In the genomic region with DNA sequence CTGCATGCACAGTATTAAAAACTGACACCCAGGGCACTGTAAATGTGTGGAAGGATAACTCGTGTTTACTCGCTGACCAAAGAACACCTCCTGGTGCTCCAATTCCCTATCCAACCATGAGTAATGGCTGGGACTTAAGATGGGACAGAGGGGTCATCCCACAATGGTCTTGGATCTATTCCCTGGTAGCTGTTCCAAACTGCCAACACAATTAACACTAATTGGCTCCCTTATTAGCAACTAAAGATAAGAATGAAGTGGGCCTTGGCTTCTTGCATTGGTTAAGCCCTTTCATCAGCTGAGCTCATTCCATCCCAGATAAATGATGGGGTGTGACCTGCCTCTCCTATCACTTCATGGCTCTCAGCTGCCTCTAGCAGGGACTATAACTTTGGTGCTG, we compare ENCODE assay signal across 9 cellular contexts. TPM values are rescaled to one million over a fixed set of nuclear protein-coding genes. Genes with fewer than 3 reads are reported as not detected.
DNase-seq lines count a peak whose midpoint lies in the region; ATAC-seq, FAIRE-seq and TF ChIP-seq lines count a peak whose summit lies in the region.
"Had no signal": no experiment of that assay in that cellular context is flagged by ENCODE, and none has a peak within 500 bp of the region (broad histone marks: within the 10 kb centered on the region; RNA-seq: fewer than 3 reads in every experiment).

No MANE protein-coding gene starts in this region.

- H3F3A ChIP-seq in MM.1S (ENCODE audit: insufficient read depth, low read length): peaks cover 15% of the 10 kb centered on the region

- DNase-seq in activated naive CD8-positive, alpha-beta T cell treated with anti-CD3 and anti-CD28 coated beads for 36 hours: no peak
- no peak for DNase-seq in HepG2 (ENCODE audit: low spot score)
- DNase-seq in spleen: no peak
- DNase-seq in MM.1S: no peak
- no peak for DNase-seq in NCI-H1092 (lab: John Stamatoyannopoulos, UW)
- no peak for DNase-seq in NCI-H2029 treated with DMSO at 0.1 percent for 48 hours (lab: John Stamatoyannopoulos, UW)
- DNase-seq: NCI-H1048 had no signal

- CTCF ChIA-PET in HEK293 (lab: Yijun Ruan, JAX) (interaction anchor here (1.1 to 2.0 kb wide), 4 partner anchors 115 to 264 kb away, joined by 3 to 12 read pairs (median 4); no protein-coding TSS in a partner anchor), HepG2 (lab: Yijun Ruan, JAX; ENCODE audit: low intra/inter-chr PET ratio, low total read pairs) (no interaction called here)

- TF ChIP-seq POLR2A in HepG2 (IDR thresholded peaks at IDR 0.05; ENCODE audit: insufficient read depth in 1 of 2, low read depth in 2 of 2, low read length in 2 of 2) (no peak), spleen (IDR thresholded peaks at IDR 0.05) (no peak)

- H3K27me3 ChIP-seq in HepG2 (ENCODE audit: control insufficient read depth in 1 of 2, insufficient read depth in 2 of 2, low read length in 2 of 2) (no peaks in the 10 kb centered on the region; a peak in 1 of 5 replicates), spleen (replicated peaks in 1 of 7) (no peaks in the 10 kb centered on the region), MM.1S (replicated peaks; ENCODE audit: insufficient read depth, low read length) (no peaks in the 10 kb centered on the region)

- H3K4me3 ChIP-seq in HEK293 (ENCODE audit: low read depth, low read length): no peak overlapping the region
- H3K4me3 ChIP-seq in HepG2 (replicated peaks in 1 of 3; ENCODE audit: insufficient read depth in 1 of 3, low read depth in 2 of 3, low read length in 3 of 3): no peak overlapping the region
- H3K4me3 ChIP-seq in spleen: no peak overlapping the region
- no peak overlapping the region for H3K4me3 ChIP-seq in MM.1S (ENCODE audit: low read length)

- H3K9me3 Mint-ChIP-seq in activated naive CD8-positive, alpha-beta T cell treated with anti-CD3 and anti-CD28 coated beads for 36 hours: no peaks in the 10 kb centered on the region

- H3K79me2 ChIP-seq in HepG2 (ENCODE audit: insufficient read depth, low read length): peaks cover 31% of the 10 kb centered on the region
- H3K79me2 ChIP-seq in MM.1S (ENCODE audit: low read length): peaks cover 34% of the 10 kb centered on the region

- H3K27ac ChIP-seq in HEK293 (ENCODE audit: extremely low read depth, low read depth, low read length): no peak overlapping the region
- no peak overlapping the region for H3K27ac ChIP-seq in HepG2 (ENCODE audit: extremely low read length, insufficient read depth, low read length)
- H3K27ac ChIP-seq in spleen: peak overlapping the region in 7 of 8 donors; percentile 89 to 99 (median 94)
- no peak overlapping the region for H3K27ac ChIP-seq in MM.1S (ENCODE audit: low read length)

- peak overlapping the region; percentile 12 for H3K4me3 Mint-ChIP-seq in activated naive CD8-positive, alpha-beta T cell treated with anti-CD3 and anti-CD28 coated beads for 36 hours

- no peak for FAIRE-seq in HepG2 (lab: Jason Lieb, UNC)
- FAIRE-seq: urothelium cell line had no signal

- TF ChIP-seq EP300 in HepG2 (IDR thresholded peaks at IDR 0.05; ENCODE audit: low read depth in 2 of 2, low read length in 2 of 2) (no peak), HepG2 (CRISPR knock-in tag; IDR thresholded peaks at IDR 0.05; ENCODE audit: borderline replicate concordance) (no peak)

- no peak for TF ChIP-seq RAD21 in HepG2 (CRISPR knock-in tag; IDR thresholded peaks at IDR 0.05)

- H3K4me1 ChIP-seq in HEK293 (ENCODE audit: control insufficient read depth, insufficient read depth, low read length) (no peaks in the 10 kb centered on the region), HepG2 (ENCODE audit: insufficient read depth, low read length) (peaks cover 41% of the 10 kb centered on the region), spleen (peaks cover 21 to 48% (median 40%) of the 10 kb centered on the region in 6 donors), MM.1S (ENCODE audit: low read length) (peaks cover 20% of the 10 kb centered on the region)

- peaks cover 2% of the 10 kb centered on the region for H3K36me3 Mint-ChIP-seq in activated naive CD8-positive, alpha-beta T cell treated with anti-CD3 and anti-CD28 coated beads for 36 hours

- H2AFZ ChIP-seq in HepG2 (ENCODE audit: low read length) (no peak overlapping the region), MM.1S (ENCODE audit: low read length) (no peak overlapping the region)

- no peaks in the 10 kb centered on the region for H3K27me3 Mint-ChIP-seq in activated naive CD8-positive, alpha-beta T cell treated with anti-CD3 and anti-CD28 coated beads for 36 hours

- TF ChIP-seq CTCF in HEK293 (tag by site-specific recombination; IDR thresholded peaks at IDR 0.05) (no peak), HepG2 (CRISPR knock-in tag; IDR thresholded peaks at IDR 0.05) (no peak), spleen (IDR thresholded peaks at IDR 0.05 in 8 of 11, conservative IDR thresholded peaks at IDR 0.05 in 3 of 11) (no peak), MM.1S (IDR thresholded peaks at IDR 0.05; ENCODE audit: low read length) (no peak)

- H3K9ac ChIP-seq in HepG2 (ENCODE audit: insufficient read depth, low read depth, low read length) (no peak overlapping the region), MM.1S (ENCODE audit: low read length) (no peak overlapping the region)

- WGBS in HepG2 (ENCODE audit: low lambda C conversion rate): 5% methylated on average over 2 of the region's 2 CpGs
- 83 to 94% (median 88%) methylated on average over 2 of the region's 2 CpGs for WGBS in spleen, 5 donors

- peaks cover 37% of the 10 kb centered on the region for H3K4me1 Mint-ChIP-seq in activated naive CD8-positive, alpha-beta T cell treated with anti-CD3 and anti-CD28 coated beads for 36 hours

- peak overlapping the region; percentile 92 for H3K27ac Mint-ChIP-seq in activated naive CD8-positive, alpha-beta T cell treated with anti-CD3 and anti-CD28 coated beads for 36 hours

- no peaks in the 10 kb centered on the region for H3K36me3 ChIP-seq in HEK293 (ENCODE audit: control insufficient read depth in 2 of 2, insufficient read depth in 1 of 2, low read length in 2 of 2)
- H3K36me3 ChIP-seq in HepG2 (replicated peaks in 1 of 2; ENCODE audit: control insufficient read depth in 1 of 2, insufficient read depth in 2 of 2, low read length in 2 of 2): no peaks in the 10 kb centered on the region
- H3K36me3 ChIP-seq in spleen: no peaks in the 10 kb centered on the region
- no peaks in the 10 kb centered on the region for H3K36me3 ChIP-seq in MM.1S (replicated peaks; ENCODE audit: insufficient read depth, low read length)

- ATAC-seq in HepG2: no peak

- H4K20me1 ChIP-seq in HepG2 (ENCODE audit: insufficient read depth, low read length): peaks cover 16% of the 10 kb centered on the region
- H4K20me1 ChIP-seq in MM.1S (ENCODE audit: insufficient read depth, low read length): no peaks in the 10 kb centered on the region

- H3K4me2 ChIP-seq in HepG2 (ENCODE audit: low read depth, low read length): peak overlapping the region; percentile 100; the same call in 1 of the 2 replicates
- no peak overlapping the region for H3K4me2 ChIP-seq in MM.1S (ENCODE audit: low read depth, low read length)

- intact Hi-C loops in HepG2 (cut with micrococcal nuclease; ENCODE audit: unreplicated experiment) (loop anchor here (5.0 to 10.0 kb wide), 2 partner anchors 77 to 125 kb away; no protein-coding TSS in a partner anchor), spleen (cut with DNase I; ENCODE audit: low total_unique reads) (loop anchor here (10.0 kb wide), 1 partner anchor 125 kb away; no protein-coding TSS in a partner anchor)

- no peaks in the 10 kb centered on the region for H3K9me2 ChIP-seq in MM.1S (replicated peaks; ENCODE audit: insufficient read depth, low read length)

- H3K9me3 ChIP-seq in HEK293 (ENCODE audit: control insufficient read depth, insufficient read depth, low read depth, low read length) (no peaks in the 10 kb centered on the region), HepG2 (ENCODE audit: low read length) (no peaks in the 10 kb centered on the region), spleen (no peaks in the 10 kb centered on the region), MM.1S (replicated peaks; ENCODE audit: insufficient read depth, low read length) (no peaks in the 10 kb centered on the region)

- POLR2A ChIA-PET in HEK293 (lab: Yijun Ruan, JAX): interaction anchor here (1.1 kb wide), 1 partner anchor 327 kb away, joined by 4 read pairs; a partner anchor contains a TSS
- POLR2A ChIA-PET in HepG2 (lab: Yijun Ruan, JAX): interaction anchor here (0.9 to 5.8 kb wide), 2 partner anchors 264 to 270 kb away, joined by 4 to 69 read pairs; a partner anchor contains a TSS

- no TSS peak for BruUV-seq in HepG2 (replicated peaks; lab: Mats Ljungman, UMichigan)

- in situ Hi-C loops in HepG2 (cut with HindIII; ENCODE audit: extremely low pct_ligation_motif_present, low pct_unique_long_range_greater_than_20kb): loop anchor here (5.0 to 10.0 kb wide), 2 partner anchors 217 to 305 kb away; a partner anchor contains a TSS

RNA-seq across cellular contexts. Expression of a gene that starts 1.5 kb away (rescaled TPM):
- 10 to 100 TPM; 22.8 to 24.0 TPM for total RNA-seq in activated naive CD8-positive, alpha-beta T cell treated with anti-CD3 and anti-CD28 coated beads for 36 hours
- total RNA-seq in HepG2 (2016; rRNA removed; fragmentation: Illumina TruSeq; extraction: Trizol) (9.8 and 11.3 TPM in 2 replicates), spleen (100 to 1,000 TPM in 1 of 7 donors, 10 to 100 TPM in 6; 61.0 to 112 (median 70.9) TPM)
- 6.0 and 6.1 TPM in 2 replicates for total RNA-seq in HepG2 (2016; cell fraction: cytosol; rRNA removed; fragmentation: Illumina TruSeq; extraction: Trizol; ENCODE audit: low read depth)
- total RNA-seq in HepG2 (2016; cell fraction: insoluble cytoplasmic fraction; rRNA removed; fragmentation: Illumina TruSeq; extraction: Trizol): 9.5 and 11.9 TPM in 2 replicates
- 9.6 and 12.4 TPM in 2 replicates for total RNA-seq in HepG2 (2016; cell fraction: membrane; rRNA removed; fragmentation: Illumina TruSeq; extraction: Trizol)
- 23.0 and 23.2 TPM in 2 replicates for total RNA-seq in HepG2 (2016; cell fraction: nucleus; rRNA removed; fragmentation: Illumina TruSeq; extraction: Trizol)
- polyA plus RNA-seq in HepG2 (2011; rRNA removed) (5.7 and 8.0 TPM in 2 replicates), spleen (10 to 100 TPM in 2 of 3 donors, 1 to 10 TPM in 1; 7.8 to 11.8 (median 11.1) TPM)
- 4.5 and 4.9 TPM in 2 replicates for polyA plus RNA-seq in HepG2 (2011; cell fraction: cytosol; rRNA removed)
- polyA plus RNA-seq in HepG2 (2011; cell fraction: nucleus; rRNA removed): 27.4 and 30.5 TPM in 2 replicates
- 16.2 and 16.5 TPM in 2 replicates for polyA plus RNA-seq in HepG2 (2012)
- polyA plus RNA-seq in HepG2 (2016; cell fraction: cytosol; fragmentation: Illumina TruSeq; extraction: Trizol; ENCODE audit: low read depth): 2.3 and 2.6 TPM in 2 replicates
- polyA plus RNA-seq in HepG2 (2016; cell fraction: insoluble cytoplasmic fraction; fragmentation: Illumina TruSeq; extraction: Trizol; ENCODE audit: low read depth): 8.4 and 11.2 TPM in 2 replicates
- 4.2 and 5.0 TPM in 2 replicates for polyA plus RNA-seq in HepG2 (2016; cell fraction: membrane; fragmentation: Illumina TruSeq; extraction: Trizol; ENCODE audit: low read depth)
- polyA plus RNA-seq in HepG2 (2016; cell fraction: nucleus; fragmentation: Illumina TruSeq; extraction: Trizol; ENCODE audit: insufficient read depth, low read depth): 23.6 and 25.1 TPM in 2 replicates
- polyA minus RNA-seq in HepG2 (2011; rRNA and poly(A)+ RNA removed; ENCODE audit: low replicate concordance): 13.9 and 17.8 TPM in 2 replicates
- polyA minus RNA-seq in HepG2 (2011; cell fraction: cytosol; rRNA and poly(A)+ RNA removed): 5.2 and 6.9 TPM in 2 replicates
- polyA minus RNA-seq in HepG2 (2011; cell fraction: nucleus; rRNA and poly(A)+ RNA removed): 37.6 and 53.8 TPM in 2 replicates

RNA-seq across cellular contexts. Expression of a gene that starts 44.4 kb away (rescaled TPM):
- total RNA-seq in activated naive CD8-positive, alpha-beta T cell treated with anti-CD3 and anti-CD28 coated beads for 36 hours: 10 to 100 TPM; 67.5 to 67.6 TPM
- 104 and 178 TPM in 2 replicates for total RNA-seq in HepG2 (2016; rRNA removed; fragmentation: Illumina TruSeq; extraction: Trizol)
- total RNA-seq in HepG2 (2016; cell fraction: cytosol; rRNA removed; fragmentation: Illumina TruSeq; extraction: Trizol; ENCODE audit: low read depth): 34.4 and 37.3 TPM in 2 replicates
- total RNA-seq in HepG2 (2016; cell fraction: insoluble cytoplasmic fraction; rRNA removed; fragmentation: Illumina TruSeq; extraction: Trizol): 107 and 164 TPM in 2 replicates
- total RNA-seq in HepG2 (2016; cell fraction: membrane; rRNA removed; fragmentation: Illumina TruSeq; extraction: Trizol): 37.1 and 43.1 TPM in 2 replicates
- total RNA-seq in HepG2 (2016; cell fraction: nucleus; rRNA removed; fragmentation: Illumina TruSeq; extraction: Trizol): 42.3 and 46.9 TPM in 2 replicates
- polyA plus RNA-seq in HepG2 (2011; rRNA removed): 27.0 and 28.8 TPM in 2 replicates
- 21.8 and 24.3 TPM in 2 replicates for polyA plus RNA-seq in HepG2 (2011; cell fraction: cytosol; rRNA removed)
- polyA plus RNA-seq in HepG2 (2011; cell fraction: nucleus; rRNA removed): 15.1 and 15.4 TPM in 2 replicates
- polyA plus RNA-seq in HepG2 (2012): 23.9 and 26.9 TPM in 2 replicates
- 2.7 and 3.0 TPM in 2 replicates for polyA plus RNA-seq in HepG2 (2016; cell fraction: cytosol; fragmentation: Illumina TruSeq; extraction: Trizol; ENCODE audit: low read depth)
- polyA plus RNA-seq in HepG2 (2016; cell fraction: insoluble cytoplasmic fraction; fragmentation: Illumina TruSeq; extraction: Trizol; ENCODE audit: low read depth): 70.7 and 75.2 TPM in 2 replicates
- 12.5 and 14.8 TPM in 2 replicates for polyA plus RNA-seq in HepG2 (2016; cell fraction: membrane; fragmentation: Illumina TruSeq; extraction: Trizol; ENCODE audit: low read depth)
- polyA plus RNA-seq in HepG2 (2016; cell fraction: nucleus; fragmentation: Illumina TruSeq; extraction: Trizol; ENCODE audit: insufficient read depth, low read depth): 26.9 and 30.3 TPM in 2 replicates
- polyA minus RNA-seq in HepG2 (2011; rRNA and poly(A)+ RNA removed; ENCODE audit: low replicate concordance): 84.0 and 119 TPM in 2 replicates
- polyA minus RNA-seq in HepG2 (2011; cell fraction: cytosol; rRNA and poly(A)+ RNA removed): 68.8 and 69.8 TPM in 2 replicates
- 42.0 and 56.1 TPM in 2 replicates for polyA minus RNA-seq in HepG2 (2011; cell fraction: nucleus; rRNA and poly(A)+ RNA removed)
- total RNA-seq in spleen: 10 to 100 TPM; 58.6 to 80.4 (median 67.2) TPM
- polyA plus RNA-seq in spleen: 10 to 100 TPM; 14.3 to 28.3 (median 16.2) TPM

Comparison
In these comparisons a context has a peak if more than half of its experiments do, and no peak if none do; other contexts are left out.
1. H3K27ac ChIP-seq: peak in spleen (7 of 8); none in HEK293 (single experiment), HepG2 (single experiment) and MM.1S (single experiment).